ENCODE assay signal across 8 cellular contexts in genomic region chr10:102744374-102745051, GRCh38. TPM values are rescaled to one million over a fixed set of nuclear protein-coding genes. Genes with fewer than 3 reads are reported as not detected.
DNase-seq lines count a peak whose midpoint lies in the region; ATAC-seq and TF ChIP-seq lines count a peak whose summit lies in the region.

No MANE protein-coding gene starts in this region.

- H3K36me3 Mint-ChIP-seq in activated CD8-positive, alpha-beta memory T cell treated with anti-CD3 and anti-CD28 coated beads, Interleukin-2, amount 10 ng/mL, durations not matched to agents 7 days and 5 days: peaks cover 9% of the 10 kb centered on the region

- no peaks in the 10 kb centered on the region for H3K27me3 Mint-ChIP-seq in activated CD8-positive, alpha-beta memory T cell treated with anti-CD3 and anti-CD28 coated beads, Interleukin-2, amount 10 ng/mL, durations not matched to agents 7 days and 5 days

- WGBS in lower leg skin, 2 donors: 1 to 5% methylated on average over 9 of the region's 9 CpGs

- H3K4me3 Mint-ChIP-seq in activated CD8-positive, alpha-beta memory T cell treated with anti-CD3 and anti-CD28 coated beads, Interleukin-2, amount 10 ng/mL, durations not matched to agents 7 days and 5 days: peak overlapping the region; percentile 96

- H3K4me3 ChIP-seq in lower leg skin (ENCODE audit: low read depth, poor library complexity, severe bottlenecking): peak overlapping the region; percentile 92

- ATAC-seq in activated CD8-positive, alpha-beta memory T cell treated with anti-CD3 and anti-CD28 coated beads, Interleukin-2, amount 10 ng/mL, durations not matched to agents 7 days and 5 days: peak; percentile 21
- no peak for ATAC-seq in HG03442 (IDR thresholded peaks at IDR 0.05; ENCODE audit: unreplicated experiment)

- peak; percentile 45 for DNase-seq in activated CD8-positive, alpha-beta memory T cell treated with anti-CD3 and anti-CD28 coated beads, Interleukin-2, amount 10 ng/mL, durations not matched to agents 7 days and 5 days
- DNase-seq in activated CD8-positive, alpha-beta memory T cell treated with anti-CD3 and anti-CD28 coated beads for 24 hours: no peak
- DNase-seq in NCI-H69 (lab: John Stamatoyannopoulos, UW) (peak; percentile 16), lower leg skin (ENCODE audit: low spot score in 2 of 2) (peak; percentile 33 to 88), superior temporal gyrus (ENCODE audit: extremely low spot score) (peak; percentile 24), NCI-H2029 treated with DMSO at 0.1 percent for 48 hours (lab: John Stamatoyannopoulos, UW) (no peak)
- DNase-seq in central memory CD4-positive, alpha-beta T cell: peak; percentile 1

- intact Hi-C loops in lower leg skin (cut with DNase I; ENCODE audit: low total_unique reads): no loop called here

- CTCF ChIA-PET in activated CD8-positive, alpha-beta memory T cell treated with anti-CD3 and anti-CD28 coated beads, Interleukin-2, amount 10 ng/mL, durations not matched to agents 7 days and 5 days (lab: Charles Lee): interaction anchor here (1.0 to 3.2 kb wide), 9 partner anchors 8 to 590 kb away, joined by 3 to 17 read pairs (median 4); partner anchors contain the start of genes ARL3, SFXN2 and SUFU

- no peaks in the 10 kb centered on the region for H3K9me3 Mint-ChIP-seq in activated CD8-positive, alpha-beta memory T cell treated with anti-CD3 and anti-CD28 coated beads, Interleukin-2, amount 10 ng/mL, durations not matched to agents 7 days and 5 days (ENCODE audit: low read depth)

- TF ChIP-seq CTCF in lower leg skin (IDR thresholded peaks at IDR 0.05): no peak

- H3K27ac Mint-ChIP-seq in activated CD8-positive, alpha-beta memory T cell treated with anti-CD3 and anti-CD28 coated beads, Interleukin-2, amount 10 ng/mL, durations not matched to agents 7 days and 5 days: peak overlapping the region; percentile 90

- H3K4me1 Mint-ChIP-seq in activated CD8-positive, alpha-beta memory T cell treated with anti-CD3 and anti-CD28 coated beads, Interleukin-2, amount 10 ng/mL, durations not matched to agents 7 days and 5 days: peaks cover 45% of the 10 kb centered on the region

- TF ChIP-seq POLR2A in lower leg skin (IDR thresholded peaks at IDR 0.05): no peak

RNA-seq across cellular contexts. Expression of gene WBP1L, which starts 0.8 kb away (rescaled TPM):
- total RNA-seq in activated CD8-positive, alpha-beta memory T cell treated with anti-CD3 and anti-CD28 coated beads, Interleukin-2, amount 10 ng/mL, durations not matched to agents 7 days and 5 days: 10 to 100 TPM; 23.9 to 24.6 TPM
- 100 to 1,000 TPM; 144 to 171 (median 163) TPM for total RNA-seq in lower leg skin

RNA-seq across cellular contexts. Expression of gene SFXN2, which starts 30.1 kb away (rescaled TPM):
- 10 to 100 TPM; 22.1 to 30.1 TPM for total RNA-seq in activated CD8-positive, alpha-beta memory T cell treated with anti-CD3 and anti-CD28 coated beads, Interleukin-2, amount 10 ng/mL, durations not matched to agents 7 days and 5 days
- 1 to 10 TPM in 2 of 4 donors, under 1 TPM in 2; 0.46 to 4.7 (median 1.1) TPM for total RNA-seq in lower leg skin

RNA-seq across cellular contexts. Expression of gene ARL3, which starts 30.3 kb away (rescaled TPM):
- total RNA-seq in activated CD8-positive, alpha-beta memory T cell treated with anti-CD3 and anti-CD28 coated beads, Interleukin-2, amount 10 ng/mL, durations not matched to agents 7 days and 5 days: 1 to 10 TPM; 7.2 to 9.7 TPM
- 1 to 10 TPM; 1.6 to 3.8 (median 3.2) TPM for total RNA-seq in lower leg skin

Comparison
In these comparisons a context has a peak if more than half of its experiments do, and no peak if none do; other contexts are left out.
1. DNase-seq: peak in activated CD8-positive, alpha-beta memory T cell treated with anti-CD3 and anti-CD28 coated beads, Interleukin-2, amount 10 ng/mL, durations not matched to agents 7 days and 5 days (single experiment), NCI-H69 (single experiment), central memory CD4-positive, alpha-beta T cell (single experiment), lower leg skin (2 of 2) and superior temporal gyrus (single experiment); none in activated CD8-positive, alpha-beta memory T cell treated with anti-CD3 and anti-CD28 coated beads for 24 hours (single experiment) and NCI-H2029 treated with DMSO at 0.1 percent for 48 hours (single experiment).
2. RNA of gene WBP1L, which starts 0.8 kb away (total RNA-seq): 144 to 171 TPM in lower leg skin; 23.9 to 24.6 TPM in activated CD8-positive, alpha-beta memory T cell treated with anti-CD3 and anti-CD28 coated beads, Interleukin-2, amount 10 ng/mL, durations not matched to agents 7 days and 5 days; every median in the first group is over 4 times any median in the second.
3. RNA of gene SFXN2, which starts 30.1 kb away (total RNA-seq): 22.1 to 30.1 TPM in activated CD8-positive, alpha-beta memory T cell treated with anti-CD3 and anti-CD28 coated beads, Interleukin-2, amount 10 ng/mL, durations not matched to agents 7 days and 5 days; 0.46 to 4.7 TPM in lower leg skin; every median in the first group is over 4 times any median in the second.